ENCODE assay signal across 10 cellular contexts in the genomic region with DNA sequence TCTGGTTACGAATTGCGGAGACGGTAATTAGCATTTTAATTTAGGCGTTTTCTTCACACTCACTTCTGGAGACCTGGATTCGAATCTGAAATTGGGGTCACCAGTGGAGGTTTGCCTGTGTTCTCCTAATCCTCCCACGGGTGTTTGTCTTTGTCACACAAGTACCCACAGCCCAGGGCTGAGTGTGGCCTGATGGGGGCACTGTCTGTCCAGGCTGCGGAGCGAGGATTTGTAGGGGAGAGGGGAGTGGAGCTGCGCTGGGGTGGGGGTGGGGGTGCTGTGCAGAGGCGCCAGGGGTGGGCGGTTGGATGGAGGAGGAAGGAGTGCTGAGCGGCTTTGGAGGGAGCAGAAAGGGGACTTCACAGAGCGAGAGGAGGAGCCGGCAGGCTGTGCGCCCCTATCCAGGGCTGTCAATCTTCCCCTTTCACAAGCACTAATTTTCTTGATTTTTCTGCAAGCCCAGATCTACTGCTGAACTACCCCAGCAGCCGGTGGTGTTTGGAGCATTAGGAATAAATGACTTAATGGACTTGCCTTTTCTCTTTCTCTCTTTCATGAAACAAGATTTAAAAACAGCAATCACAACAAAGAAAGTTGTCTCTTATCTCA. TPM values are rescaled to one million over a fixed set of nuclear protein-coding genes. Genes with fewer than 3 reads are reported as not detected.
A peak's percentile ranks its signal among the peaks of the same experiment; 100 is the strongest.
DNase-seq lines count a peak whose midpoint lies in the region; ATAC-seq and TF ChIP-seq lines count a peak whose summit lies in the region.
"Had no signal": no experiment of that assay in that cellular context is flagged by ENCODE, and none has a peak within 500 bp of the region (broad histone marks: within the 10 kb centered on the region; RNA-seq: fewer than 3 reads in every experiment).

No MANE protein-coding gene starts in this region.

- no peak overlapping the region for H3K27ac Mint-ChIP-seq in CD4-positive, CD25-positive, alpha-beta regulatory T cell
- H3K27ac Mint-ChIP-seq: memory B cell; T-helper 1 cell treated with Interleukin-12 subunit alpha and Interleukin-12 subunit beta and Interleukin-4 antibody, amounts not matched to agents 30 μg/mL and 1 μg/mL, for 36 hours had no signal

- DNase-seq in CD4-positive, CD25-positive, alpha-beta regulatory T cell, result peak in 2 of 3 donors; percentile 5 to 13
- DNase-seq in kidney epithelial cell (ENCODE audit: low read depth) (no peak), NCI-H1105 treated with DMSO at 0.1 percent for 48 hours (lab: John Stamatoyannopoulos, UW) (no peak), aorta (no peak)

- peaks cover 0 to 1% (median 0%) of the 10 kb centered on the region in 7 donors for H3K9me3 Mint-ChIP-seq in CD4-positive, CD25-positive, alpha-beta regulatory T cell
- H3K9me3 Mint-ChIP-seq: memory B cell; T-helper 1 cell treated with Interleukin-12 subunit alpha and Interleukin-12 subunit beta and Interleukin-4 antibody, amounts not matched to agents 30 μg/mL and 1 μg/mL, for 36 hours had no signal

- H3K36me3 Mint-ChIP-seq in CD4-positive, CD25-positive, alpha-beta regulatory T cell, result no peaks in the 10 kb centered on the region
- H3K36me3 Mint-ChIP-seq: memory B cell had no signal

- H3K4me3 Mint-ChIP-seq in CD4-positive, CD25-positive, alpha-beta regulatory T cell, result no peak overlapping the region
- H3K4me3 Mint-ChIP-seq: memory B cell; T-helper 1 cell treated with Interleukin-12 subunit alpha and Interleukin-12 subunit beta and Interleukin-4 antibody, amounts not matched to agents 30 μg/mL and 1 μg/mL, for 36 hours had no signal

- intact Hi-C loops in aorta (cut with DNase I), result no loop called here

- H3K4me1 ChIP-seq in CD4-positive, CD25-positive, alpha-beta regulatory T cell (ENCODE audit: control insufficient read depth, insufficient read depth, low read length, poor library complexity, severe bottlenecking), result no peaks in the 10 kb centered on the region
- H3K4me1 ChIP-seq in aorta (ENCODE audit: control insufficient read depth in 1 of 2, insufficient read depth in 2 of 2, low read length in 2 of 2), result no peaks in the 10 kb centered on the region

- peaks cover 26% of the 10 kb centered on the region for H3K27me3 Mint-ChIP-seq in CD4-positive, CD25-positive, alpha-beta regulatory T cell

- no peaks in the 10 kb centered on the region for H3K9me3 ChIP-seq in CD4-positive, CD25-positive, alpha-beta regulatory T cell (ENCODE audit: control insufficient read depth in 2 of 2, low read length in 2 of 2)
- H3K9me3 ChIP-seq in aorta (ENCODE audit: control insufficient read depth, low read length), result no peaks in the 10 kb centered on the region

- no peaks in the 10 kb centered on the region for H3K4me1 Mint-ChIP-seq in CD4-positive, CD25-positive, alpha-beta regulatory T cell

- ATAC-seq in CD4-positive, CD25-positive, alpha-beta regulatory T cell (ENCODE audit: low read depth in 2 of 2), result no peak
- ATAC-seq in aorta (ENCODE audit: low FRiP score), result no peak
- ATAC-seq in GM21825 (IDR thresholded peaks at IDR 0.05; ENCODE audit: unreplicated experiment), result no peak
- ATAC-seq in HG02884 (IDR thresholded peaks at IDR 0.05; ENCODE audit: unreplicated experiment), result no peak

- H3K27ac ChIP-seq in CD4-positive, CD25-positive, alpha-beta regulatory T cell (ENCODE audit: insufficient read depth, low read length, poor library complexity, severe bottlenecking), result no peak overlapping the region
- H3K27ac ChIP-seq in VCaP (no peak overlapping the region), aorta (ENCODE audit: low read depth in 1 of 2, low read length in 2 of 2) (no peak overlapping the region)

- H3K4me3 ChIP-seq in CD4-positive, CD25-positive, alpha-beta regulatory T cell (ENCODE audit: low read depth, low read length), result no peak overlapping the region
- H3K4me3 ChIP-seq in GM12875 (ENCODE audit: low read depth, low read length) (no peak overlapping the region), kidney epithelial cell (ENCODE audit: low read depth, low read length) (no peak overlapping the region), aorta (ENCODE audit: low read length in 2 of 2) (no peak overlapping the region)

- peak; percentile 38; the same call in 1 of the 2 replicates for TF ChIP-seq CTCF in GM12875 (IDR thresholded peaks at IDR 0.05; ENCODE audit: borderline replicate concordance, insufficient read depth, low read depth, low read length)
- peak; percentile 93 for TF ChIP-seq CTCF in VCaP (conservative IDR thresholded peaks at IDR 0.05)
- peak; percentile 81 for TF ChIP-seq CTCF in kidney epithelial cell (IDR thresholded peaks at IDR 0.05; ENCODE audit: insufficient read depth, low read length, poor library complexity, severe bottlenecking)

- H3K27me3 ChIP-seq in CD4-positive, CD25-positive, alpha-beta regulatory T cell (ENCODE audit: control insufficient read depth, insufficient read depth, low read length), result no peaks in the 10 kb centered on the region
- H3K27me3 ChIP-seq in kidney epithelial cell (ENCODE audit: control insufficient read depth, insufficient read depth, low read length) (peaks cover 55% of the 10 kb centered on the region), aorta (ENCODE audit: control insufficient read depth in 1 of 2, insufficient read depth in 2 of 2, low read length in 1 of 2) (no peaks in the 10 kb centered on the region)

- H3K36me3 ChIP-seq in CD4-positive, CD25-positive, alpha-beta regulatory T cell (ENCODE audit: control insufficient read depth, insufficient read depth, low read length), result no peaks in the 10 kb centered on the region
- H3K36me3 ChIP-seq in kidney epithelial cell (ENCODE audit: control insufficient read depth, insufficient read depth, low read length) (no peaks in the 10 kb centered on the region), aorta (ENCODE audit: control insufficient read depth in 1 of 2, insufficient read depth in 2 of 2, low read length in 1 of 2) (no peaks in the 10 kb centered on the region)

- 22% methylated on average over 16 of the region's 16 CpGs for WGBS in aorta, 2 donors

RNA-seq across cellular contexts. Expression of a gene that starts 53.1 kb away (rescaled TPM):
- 34.0 TPM for total RNA-seq in CD4-positive, CD25-positive, alpha-beta regulatory T cell
- 10 to 100 TPM; 26.0 to 48.8 (median 34.1) TPM for polyA plus RNA-seq in CD4-positive, CD25-positive, alpha-beta regulatory T cell
- total RNA-seq in kidney epithelial cell (53.9 and 65.4 TPM in 2 replicates), aorta (10 to 100 TPM; 17.9 to 22.9 TPM)
- polyA plus RNA-seq in aorta, result 10 to 100 TPM; 13.9 to 21.1 TPM

Comparison
In these comparisons a context has a peak if more than half of its experiments do, and no peak if none do; other contexts are left out.
1. DNase-seq: peak in CD4-positive, CD25-positive, alpha-beta regulatory T cell (2 of 3); none in kidney epithelial cell (single experiment), NCI-H1105 treated with DMSO at 0.1 percent for 48 hours (single experiment) and aorta (0 of 2).
2. CTCF ChIP-seq: peak in every context shown above with its lines; median percentile 93 in VCaP; 81 in kidney epithelial cell; 38 in GM12875.